Comparison of ENCODE assay signal across 11 cellular contexts in genomic region chr10:52256832-52257691, GRCh38. TPM values are rescaled to one million over a fixed set of nuclear protein-coding genes. Genes with fewer than 3 reads are reported as not detected.
DNase-seq lines count a peak whose midpoint lies in the region; ATAC-seq and TF ChIP-seq lines count a peak whose summit lies in the region.
"Had no signal": no experiment of that assay in that cellular context is flagged by ENCODE, and none has a peak within 500 bp of the region (broad histone marks: within the 10 kb centered on the region; RNA-seq: fewer than 3 reads in every experiment).

No MANE protein-coding gene starts in this region.

- peaks cover 22% of the 10 kb centered on the region for H3K4me1 ChIP-seq in ACC112 (ENCODE audit: control insufficient read depth, insufficient read depth, low read length, unreplicated experiment)

- no peak for DNase-seq in WTC11 (ENCODE audit: low spot score)
- DNase-seq in ecto neural progenitor cell (ENCODE audit: low spot score), result no peak
- no peak for DNase-seq in globus pallidus (ENCODE audit: low spot score)
- no peak for DNase-seq in kidney glomerular epithelial cell (lab: John Stamatoyannopoulos, UW)
- DNase-seq in dorsolateral prefrontal cortex, result no peak
- DNase-seq: AML-193, SJCRH30 had no signal

- H3K27ac Mint-ChIP-seq in WTC11, result peak overlapping the region; percentile 19; the same call in 1 of the 2 replicates
- H3K27ac Mint-ChIP-seq: activated naive CD4-positive, alpha-beta T cell treated with anti-CD3 and anti-CD28 coated beads, Interleukin-2, amount 50 U/mL, for 72 hours had no signal

- no peaks in the 10 kb centered on the region for H3K36me3 ChIP-seq in ACC112 (ENCODE audit: insufficient read depth, low read length)
- H3K36me3 ChIP-seq: SJCRH30 had no signal

- H3K27me3 ChIP-seq in ACC112 (ENCODE audit: insufficient read depth, low read length), result no peaks in the 10 kb centered on the region
- no peaks in the 10 kb centered on the region for H3K27me3 ChIP-seq in dorsolateral prefrontal cortex
- H3K27me3 ChIP-seq: SJCRH30 had no signal

- intact Hi-C loops in dorsolateral prefrontal cortex (cut with DNase I), result no loop called here

- H3K27ac ChIP-seq in ACC112 (ENCODE audit: low read depth, low read length) (peak overlapping the region; percentile 23), dorsolateral prefrontal cortex (no peak overlapping the region)
- H3K27ac ChIP-seq: SJCRH30 had no signal

- no peaks in the 10 kb centered on the region for H3K9me3 Mint-ChIP-seq in WTC11
- H3K9me3 Mint-ChIP-seq: activated naive CD4-positive, alpha-beta T cell treated with anti-CD3 and anti-CD28 coated beads, Interleukin-2, amount 50 U/mL, for 72 hours had no signal

- no peaks in the 10 kb centered on the region for H3K36me3 Mint-ChIP-seq in WTC11
- H3K36me3 Mint-ChIP-seq: activated naive CD4-positive, alpha-beta T cell treated with anti-CD3 and anti-CD28 coated beads, Interleukin-2, amount 50 U/mL, for 72 hours had no signal

- peak overlapping the region; percentile 30 for H2AFZ ChIP-seq in ACC112 (ENCODE audit: low read length, unreplicated experiment)

- no peaks in the 10 kb centered on the region for H3K79me2 ChIP-seq in ACC112 (ENCODE audit: control insufficient read depth, insufficient read depth, low read length, unreplicated experiment)

- ATAC-seq in GM19455 (IDR thresholded peaks at IDR 0.05; ENCODE audit: unreplicated experiment), result peak; percentile 99
- peak; percentile 100 for ATAC-seq in HG03095 (IDR thresholded peaks at IDR 0.05; ENCODE audit: unreplicated experiment)
- no peak for ATAC-seq in WTC11

- no peaks in the 10 kb centered on the region for H3K27me3 Mint-ChIP-seq in WTC11 (ENCODE audit: low read depth)

- peaks cover 19% of the 10 kb centered on the region for H3K4me1 Mint-ChIP-seq in WTC11

- POLR2A ChIA-PET in WTC11 (lab: Charles Lee), result no interaction called here

- H3K4me3 Mint-ChIP-seq in WTC11, result no peak overlapping the region

- CTCF ChIA-PET in WTC11 (lab: Charles Lee), result no interaction called here

- TF ChIP-seq CTCF in WTC11 (IDR thresholded peaks at IDR 0.05) (no peak), dorsolateral prefrontal cortex (IDR thresholded peaks at IDR 0.05 in 54 of 56, conservative IDR thresholded peaks at IDR 0.05 in 2 of 56; ENCODE audit: low read depth in 1 of 56, partially characterized antibody in 56 of 56) (no peak)

- no peak overlapping the region; the same call in 1 of the 2 replicates for H3K4me3 ChIP-seq in ACC112 (ENCODE audit: low read depth, low read length)
- no peak overlapping the region for H3K4me3 ChIP-seq in dorsolateral prefrontal cortex
- H3K4me3 ChIP-seq: SJCRH30 had no signal

TF ChIP-seq in WTC11, 78 proteins besides CTCF, POLR2A, EP300 and RAD21:
- TF ChIP-seq SOX15 (CRISPR knock-in tag; IDR thresholded peaks at IDR 0.05) (no peak), NFE2L1 (CRISPR knock-in tag; IDR thresholded peaks at IDR 0.05) (peak; percentile 33; the same call in 1 of the 2 replicates), KAT7 (CRISPR knock-in tag; IDR thresholded peaks at IDR 0.05; ENCODE audit: borderline replicate concordance) (no peak)

RNA-seq across cellular contexts. Expression of gene DKK1, which starts 57.0 kb away (rescaled TPM):
- total RNA-seq in WTC11 (2021), result 0.78 to 1.1 TPM (median 1.0 TPM) in 3 replicates
- 10 to 100 TPM in 2 of 120 experiments, 1 to 10 TPM in 115, under 1 TPM in 3; 0.27 to 13.2 (median 3.1) TPM for total RNA-seq in dorsolateral prefrontal cortex
- total RNA-seq: activated naive CD4-positive, alpha-beta T cell treated with anti-CD3 and anti-CD28 coated beads, Interleukin-2, amount 50 U/mL, for 72 hours had no signal
